ENCODE assay signal across 1 cellular context in genomic region chr12:18589316-18589715, GRCh38.
TF ChIP-seq lines count a peak whose summit lies in the region.

No MANE protein-coding gene starts in this region.

TF ChIP-seq in HCT116, 20 proteins besides CTCF, POLR2A, EP300 and RAD21:
- TF ChIP-seq CBX3 (IDR thresholded peaks at IDR 0.05; ENCODE audit: low read depth) (no peak), EZH2phosphoT487 (IDR thresholded peaks at IDR 0.05; ENCODE audit: borderline replicate concordance) (no peak), ATF3 (IDR thresholded peaks at IDR 0.05) (no peak), YY1 (IDR thresholded peaks at IDR 0.05; ENCODE audit: extremely low read depth, insufficient replicate concordance, low read depth, low read length) (no peak), ZBTB33 (IDR thresholded peaks at IDR 0.05; ENCODE audit: extremely low read depth, insufficient replicate concordance, low read length) (no peak), SRF (IDR thresholded peaks at IDR 0.05; ENCODE audit: low read depth) (no peak), EGR1 (IDR thresholded peaks at IDR 0.05; ENCODE audit: low read depth) (no peak), CEBPB (IDR thresholded peaks at IDR 0.05; ENCODE audit: low read depth) (no peak), REST (IDR thresholded peaks at IDR 0.05; ENCODE audit: low read depth) (no peak), ELF1 (IDR thresholded peaks at IDR 0.05; ENCODE audit: borderline replicate concordance, low read depth) (no peak), ZNF274 (IDR thresholded peaks at IDR 0.05; ENCODE audit: low read depth, low read length) (no peak)
TF ChIP-seq in HCT116: peak in this region for 0.
